ENCODE assay signal across 1 cellular context in genomic region chr20:31949877-31950646, GRCh38.
A peak's percentile ranks its signal among the peaks of the same experiment; 100 is the strongest.
TF ChIP-seq lines count a peak whose summit lies in the region.

No MANE protein-coding gene starts in this region.

TF ChIP-seq in K562, 482 proteins besides CTCF, POLR2A, EP300 and RAD21 (continued from another document and continues in another):
- TF ChIP-seq ZBTB43 (CRISPR knock-in tag; IDR thresholded peaks at IDR 0.05) = no peak
- no peak for TF ChIP-seq KAT8 (IDR thresholded peaks at IDR 0.05; ENCODE audit: low read depth)
- TF ChIP-seq RB1 (IDR thresholded peaks at IDR 0.05; ENCODE audit: low read depth) = no peak
- no peak for TF ChIP-seq ZNF347 (CRISPR knock-in tag; IDR thresholded peaks at IDR 0.05; ENCODE audit: low read depth)
- no peak for TF ChIP-seq ZNF395 (CRISPR knock-in tag; IDR thresholded peaks at IDR 0.05)
- TF ChIP-seq HMGXB4 (CRISPR knock-in tag; IDR thresholded peaks at IDR 0.05) = no peak
- peak; percentile 41; the same call in 1 of the 2 replicates for TF ChIP-seq GTF2E2 (tag; IDR thresholded peaks at IDR 0.05)
- no peak for TF ChIP-seq FOXP1 (CRISPR knock-in tag; IDR thresholded peaks at IDR 0.05)
- TF ChIP-seq ZKSCAN8 (CRISPR knock-in tag; IDR thresholded peaks at IDR 0.05) = no peak
- TF ChIP-seq GMEB1 (CRISPR knock-in tag; IDR thresholded peaks at IDR 0.05) = no peak
- no peak for TF ChIP-seq DLX4 (CRISPR knock-in tag; IDR thresholded peaks at IDR 0.05)
- no peak for TF ChIP-seq NCOA6 (IDR thresholded peaks at IDR 0.05)
- no peak for TF ChIP-seq SNAPC5 (CRISPR knock-in tag; IDR thresholded peaks at IDR 0.05)
- no peak for TF ChIP-seq MYC (IDR thresholded peaks at IDR 0.05; ENCODE audit: low read depth, low read length)
- TF ChIP-seq MYC (CRISPR knock-in tag; IDR thresholded peaks at IDR 0.05; ENCODE audit: borderline replicate concordance, low read depth) = no peak
- TF ChIP-seq NCOR1 (IDR thresholded peaks at IDR 0.05) = peak; percentile 87
- TF ChIP-seq ZNF407 (IDR thresholded peaks at IDR 0.05; ENCODE audit: low read depth) = no peak
- peak; percentile 71 for TF ChIP-seq NFE2 (IDR thresholded peaks at IDR 0.05; ENCODE audit: low read depth)
- no peak for TF ChIP-seq ZNF324 (CRISPR knock-in tag; IDR thresholded peaks at IDR 0.05)
- TF ChIP-seq CCAR2 (IDR thresholded peaks at IDR 0.05; ENCODE audit: low read depth, low read length) = no peak
- peak; percentile 46 to 71; a peak in 3 of 4 replicates for TF ChIP-seq TRIM24 (IDR thresholded peaks at IDR 0.05)
- TF ChIP-seq RBM25 (IDR thresholded peaks at IDR 0.05; ENCODE audit: low read depth, low read length, severe bottlenecking) = no peak
- no peak for TF ChIP-seq NELFE (IDR thresholded peaks at IDR 0.05; ENCODE audit: insufficient read depth, insufficient read length)
- peak; percentile 84 for TF ChIP-seq NFIC (IDR thresholded peaks at IDR 0.05)
- TF ChIP-seq ZNF280B (CRISPR knock-in tag; IDR thresholded peaks at IDR 0.05) = no peak
- TF ChIP-seq UBTF (IDR thresholded peaks at IDR 0.05; ENCODE audit: borderline replicate concordance in 1 of 2, low read depth in 2 of 2, low read length in 2 of 2) = no peak
- TF ChIP-seq ID3 (CRISPR knock-in tag; IDR thresholded peaks at IDR 0.05) = no peak
- peak; percentile 34; the same call in 1 of the 2 replicates for TF ChIP-seq ID3 (tag; IDR thresholded peaks at IDR 0.05)
- no peak for TF ChIP-seq ZNF699 (CRISPR knock-in tag; IDR thresholded peaks at IDR 0.05; ENCODE audit: insufficient replicate concordance)
- TF ChIP-seq PHF21A (IDR thresholded peaks at IDR 0.05; ENCODE audit: borderline replicate concordance, low read depth) = no peak
- TF ChIP-seq BCL6 (CRISPR knock-in tag; IDR thresholded peaks at IDR 0.05) = no peak
- no peak for TF ChIP-seq ZHX1 (conservative IDR thresholded peaks at IDR 0.05; ENCODE audit: low read length)
- TF ChIP-seq ZNF232 (CRISPR knock-in tag; IDR thresholded peaks at IDR 0.05) = no peak
